In genomic region chr2:190841707-190842505, GRCh38 we compare ENCODE assay signal across 14 cellular contexts. TPM values are rescaled to one million over a fixed set of nuclear protein-coding genes. Genes with fewer than 3 reads are reported as not detected.
DNase-seq lines count a peak whose midpoint lies in the region; ATAC-seq and TF ChIP-seq lines count a peak whose summit lies in the region.
"Had no signal": no experiment of that assay in that cellular context is flagged by ENCODE, and none has a peak within 500 bp of the region (broad histone marks: within the 10 kb centered on the region; RNA-seq: fewer than 3 reads in every experiment).

No MANE protein-coding gene starts in this region.

- no peaks in the 10 kb centered on the region for H3K9me3 Mint-ChIP-seq in MCF 10A (ENCODE audit: unreplicated experiment)
- H3K9me3 Mint-ChIP-seq: nephron progenitor cell had no signal

- H3K27ac Mint-ChIP-seq in MCF 10A (ENCODE audit: low read depth, unreplicated experiment), result peak overlapping the region; percentile 14
- H3K27ac Mint-ChIP-seq: nephron progenitor cell had no signal

- no peaks in the 10 kb centered on the region for H3K27me3 ChIP-seq in breast epithelium
- H3K27me3 ChIP-seq: BLaER1 treated with 17β-estradiol and CSF1 and Interleukin-3, amounts not matched to agents 10 nM and 100 nM; gastroesophageal sphincter; spleen had no signal

- no peak overlapping the region for H3K4me3 Mint-ChIP-seq in MCF 10A (ENCODE audit: unreplicated experiment)
- H3K4me3 Mint-ChIP-seq: nephron progenitor cell had no signal

- CTCF ChIA-PET in MCF 10A (lab: Yijun Ruan, JAX), result interaction anchor here (0.7 to 4.1 kb wide), 2 partner anchors 8 to 76 kb away, joined by 3 to 16 read pairs; no protein-coding TSS in a partner anchor

- no peak for TF ChIP-seq POLR2A in breast epithelium (IDR thresholded peaks at IDR 0.05)

- intact Hi-C loops in MCF 10A (cut with micrococcal nuclease) (no loop called here), breast epithelium (cut with DNase I; ENCODE audit: low total_unique reads) (no loop called here)

- no peaks in the 10 kb centered on the region for H3K4me1 ChIP-seq in breast epithelium

- DNase-seq in MCF 10A (ENCODE audit: unreplicated experiment) (no peak), breast epithelium (ENCODE audit: low spot score in 2 of 2) (no peak), RPMI7951 (ENCODE audit: low read depth) (peak; percentile 75), fibroblast of mammary gland (ENCODE audit: low read depth) (peak; percentile 56), DMS 273 (lab: John Stamatoyannopoulos, UW; ENCODE audit: unreplicated experiment) (no peak), NCI-H82 treated with DMSO at 0.1 percent for 48 hours (lab: John Stamatoyannopoulos, UW; ENCODE audit: unreplicated experiment) (no peak)
- DNase-seq: left cardiac atrium, NCI-H510A, nephron progenitor cell, spleen had no signal

- H3K36me3 ChIP-seq in breast epithelium, result no peaks in the 10 kb centered on the region
- H3K36me3 ChIP-seq: BLaER1 treated with 17β-estradiol and CSF1 and Interleukin-3, amounts not matched to agents 10 nM and 100 nM; gastroesophageal sphincter; spleen had no signal

- no peak overlapping the region for H3K27ac ChIP-seq in breast epithelium
- H3K27ac ChIP-seq in temporal lobe (ENCODE audit: low read depth, low read length), result peak overlapping the region; percentile 69
- H3K27ac ChIP-seq: BLaER1 treated with 17β-estradiol and CSF1 and Interleukin-3, amounts not matched to agents 10 nM and 100 nM; spleen had no signal

- no peaks in the 10 kb centered on the region for H3K27me3 Mint-ChIP-seq in MCF 10A (ENCODE audit: insufficient read depth, unreplicated experiment)

- no TSS peak for BruUV-seq in MCF 10A (replicated peaks; lab: Mats Ljungman, UMichigan)

- H3K4me1 Mint-ChIP-seq in MCF 10A (ENCODE audit: insufficient read depth, unreplicated experiment), result peaks cover 40% of the 10 kb centered on the region

- no peak for TF ChIP-seq CTCF in MCF 10A (IDR thresholded peaks at IDR 0.05; ENCODE audit: unreplicated experiment)
- no peak for TF ChIP-seq CTCF in breast epithelium (IDR thresholded peaks at IDR 0.05)
- no peak for TF ChIP-seq CTCF in fibroblast of mammary gland (conservative IDR thresholded peaks at IDR 0.05; ENCODE audit: control insufficient read depth, insufficient read depth, low read depth, low read length)

- H3K9me3 ChIP-seq in breast epithelium, result no peaks in the 10 kb centered on the region
- H3K9me3 ChIP-seq: BLaER1 treated with 17β-estradiol and CSF1 and Interleukin-3, amounts not matched to agents 10 nM and 100 nM; gastroesophageal sphincter; spleen had no signal

- no peak for ATAC-seq in GM18870 (IDR thresholded peaks at IDR 0.05; ENCODE audit: unreplicated experiment)
- ATAC-seq: gastroesophageal sphincter had no signal

- POLR2A ChIA-PET in MCF 10A (lab: Yijun Ruan, JAX), result interaction anchor here (0.6 to 0.7 kb wide), 2 partner anchors 175 to 176 kb away, joined by 3 read pairs; no protein-coding TSS in a partner anchor

- no peaks in the 10 kb centered on the region for H3K36me3 Mint-ChIP-seq in MCF 10A (ENCODE audit: insufficient read depth, unreplicated experiment)

- H3K4me3 ChIP-seq in breast epithelium, result no peak overlapping the region
- H3K4me3 ChIP-seq in fibroblast of mammary gland (ENCODE audit: control insufficient read depth, low read depth, low read length), result no peak overlapping the region
- H3K4me3 ChIP-seq: BLaER1 treated with 17β-estradiol and CSF1 and Interleukin-3, amounts not matched to agents 10 nM and 100 nM; gastroesophageal sphincter; spleen had no signal

RNA-seq across cellular contexts. Expression of gene GLS, which starts 38.7 kb away (rescaled TPM):
- total RNA-seq in MCF 10A (2022) (107 and 121 TPM in 2 replicates), breast epithelium (100 to 1,000 TPM in 2 of 3 donors, 10 to 100 TPM in 1; 96.7 to 157 (median 133) TPM), temporal lobe (122 TPM)
- 108 and 128 TPM in 2 replicates for total RNA-seq in RPMI7951 (2014; rRNA removed; shearing (Covaris generic))

Comparison
In these comparisons a context has a peak if more than half of its experiments do, and no peak if none do; other contexts are left out.
1. DNase-seq: peak in RPMI7951 (single experiment) and fibroblast of mammary gland (single experiment); none in MCF 10A (single experiment), breast epithelium (0 of 2), DMS 273 (single experiment) and NCI-H82 treated with DMSO at 0.1 percent for 48 hours (single experiment).